In the genomic region with DNA sequence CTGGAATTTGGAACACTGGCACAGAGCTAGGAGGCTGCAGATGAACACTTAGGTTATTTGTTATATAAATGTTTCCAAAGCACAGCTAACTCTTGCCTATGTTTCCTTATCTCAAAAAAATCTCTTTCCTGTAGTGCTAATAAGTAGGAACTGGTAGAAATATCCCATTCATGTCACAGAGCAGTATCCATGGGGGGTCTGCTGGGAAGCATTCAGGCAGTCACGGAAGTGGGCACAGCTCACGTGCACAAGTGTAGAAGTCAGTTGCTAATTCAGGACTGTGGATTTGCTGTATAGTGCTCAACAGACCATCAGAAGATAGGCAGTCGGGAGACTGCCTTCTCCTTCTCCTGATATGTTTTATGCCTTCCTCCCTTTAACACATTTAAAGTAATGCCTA, we compare ENCODE assay signal across 25 cellular contexts.
"Had no signal": no experiment of that assay in that cellular context is flagged by ENCODE, and none has a peak within 500 bp of the region (broad histone marks: within the 10 kb centered on the region; RNA-seq: fewer than 3 reads in every experiment).

No MANE protein-coding gene starts in this region.

- H3K4me3 ChIP-seq: ovary, psoas muscle, right lobe of liver, sigmoid colon, skin epidermis, stomach, thoracic aorta, thyroid gland, tibial nerve, upper lobe of left lung, uterus had no signal

- H3K9me3 ChIP-seq: ovary, psoas muscle, right lobe of liver, sigmoid colon, stomach, thoracic aorta, thyroid gland, upper lobe of left lung, uterus had no signal

- H3K27ac ChIP-seq: ovary, parathyroid adenoma, psoas muscle, right lobe of liver, sigmoid colon, skin epidermis, stomach, thoracic aorta, thyroid gland, tibial nerve, upper lobe of left lung, uterus had no signal

- H3K9ac ChIP-seq: parathyroid adenoma had no signal

- DNase-seq: naive B cell; naive thymus-derived CD8-positive, alpha-beta T cell; nephron progenitor cell; occipital lobe; ovary; posterior cingulate gyrus; psoas muscle; right cardiac atrium; right lobe of liver; sigmoid colon; stimulated activated CD4-positive, alpha-beta T cell treated with anti-CD3 and anti-CD28 coated beads, Interleukin-15, amount 100 ng/mL, for 24 hours; stimulated activated CD4-positive, alpha-beta T cell treated with anti-CD3 and anti-CD28 coated beads, Interleukin-2, amount 100 ng/mL, for 24 hours; stimulated activated CD4-positive, alpha-beta T cell treated with anti-CD3 and anti-CD28 coated beads, Interleukin-2, amount 100 ng/mL, for 48 hours; stimulated activated CD4-positive, alpha-beta T cell treated with anti-CD3 and anti-CD28 coated beads, Interleukin-4, amount 100 ng/mL, for 24 hours; stimulated activated naive B cell treated with anti-CD40 and anti-IgM and Interleukin-4, amounts not matched to agents 10 μg/mL and 1 μg/mL and 100 μg/mL, for 72 hours; stimulated activated naive CD4-positive, alpha-beta T cell treated with Interleukin-2 at 50 U/mL for 16 hours; stomach; thyroid gland; trophoblast cell; upper lobe of left lung; uterus had no signal

- H3K79me2 ChIP-seq: parathyroid adenoma had no signal

- H3K36me3 ChIP-seq: ovary, right lobe of liver, sigmoid colon, stomach, thoracic aorta, thyroid gland, tibial nerve, upper lobe of left lung, uterus had no signal

- H3K4me1 ChIP-seq: parathyroid adenoma, psoas muscle, right lobe of liver, sigmoid colon, stomach, thyroid gland, tibial nerve, upper lobe of left lung, uterus had no signal

- H2AFZ ChIP-seq: parathyroid adenoma had no signal

- H3K27me3 ChIP-seq: ovary, sigmoid colon, stomach, thyroid gland, tibial nerve, upper lobe of left lung, uterus had no signal
